ENCODE assay signal across 22 cellular contexts in the genomic region with DNA sequence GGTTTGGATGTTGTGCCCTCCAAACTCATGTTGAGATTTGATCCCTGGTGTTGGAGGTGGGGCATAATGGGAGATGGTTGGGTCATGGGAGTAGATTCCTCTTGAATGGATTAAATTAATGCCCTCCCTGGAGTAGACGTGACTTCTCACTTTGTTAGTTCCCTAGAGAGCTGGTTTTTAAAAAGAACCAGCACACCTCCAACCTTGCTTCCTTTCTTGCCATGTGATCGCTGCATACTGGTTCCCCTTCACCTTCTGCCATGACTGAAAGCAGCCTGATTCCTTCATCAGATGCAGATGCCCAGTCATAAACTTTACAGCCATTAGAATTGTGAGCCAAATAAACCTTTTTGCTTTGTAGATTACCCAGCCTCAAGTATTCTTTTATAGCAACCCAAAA.
"Had no signal": no experiment of that assay in that cellular context is flagged by ENCODE, and none has a peak within 500 bp of the region (broad histone marks: within the 10 kb centered on the region; RNA-seq: fewer than 3 reads in every experiment).

No MANE protein-coding gene starts in this region.

- H3K36me3 Mint-ChIP-seq: natural killer cell treated with Interleukin-12 subunit alpha and Interleukin-12 subunit beta and Interleukin-15 and Interleukin-18, amount 100 ng/mL, for 72 hours had no signal

- H3K4me3 Mint-ChIP-seq: natural killer cell treated with Interleukin-12 subunit alpha and Interleukin-12 subunit beta and Interleukin-15 and Interleukin-18, amount 100 ng/mL, for 72 hours; stimulated activated naive B cell treated with anti-CD40 and anti-IgM and Interleukin-4, amounts not matched to agents 10 μg/mL and 1 μg/mL and 100 μg/mL, for 72 hours; stimulated activated naive CD8-positive, alpha-beta T cell treated with anti-CD3 and anti-CD28 coated beads, Interleukin-15, amount 100 ng/mL, for 72 hours had no signal

- H3K9me3 Mint-ChIP-seq: natural killer cell treated with Interleukin-12 subunit alpha and Interleukin-12 subunit beta and Interleukin-15 and Interleukin-18, amount 100 ng/mL, for 72 hours; stimulated activated naive B cell treated with anti-CD40 and anti-IgM and Interleukin-4, amounts not matched to agents 10 μg/mL and 1 μg/mL and 100 μg/mL, for 72 hours; stimulated activated naive CD8-positive, alpha-beta T cell treated with anti-CD3 and anti-CD28 coated beads, Interleukin-15, amount 100 ng/mL, for 72 hours had no signal

- H3K27ac Mint-ChIP-seq: natural killer cell treated with Interleukin-12 subunit alpha and Interleukin-12 subunit beta and Interleukin-15 and Interleukin-18, amount 100 ng/mL, for 72 hours; stimulated activated naive B cell treated with anti-CD40 and anti-IgM and Interleukin-4, amounts not matched to agents 10 μg/mL and 1 μg/mL and 100 μg/mL, for 72 hours; stimulated activated naive CD8-positive, alpha-beta T cell treated with anti-CD3 and anti-CD28 coated beads, Interleukin-15, amount 100 ng/mL, for 72 hours had no signal

- H3K27me3 ChIP-seq: esophagus squamous epithelium, gastroesophageal sphincter, right lobe of liver had no signal

- H3K9me3 ChIP-seq: esophagus squamous epithelium, gastroesophageal sphincter, mucosa of descending colon, right lobe of liver, thoracic aorta had no signal

- ATAC-seq: gastroesophageal sphincter; left lobe of liver; mucosa of descending colon; natural killer cell treated with Interleukin-12 subunit alpha and Interleukin-12 subunit beta and Interleukin-15 and Interleukin-18, amount 100 ng/mL, for 72 hours; psoas muscle; right lobe of liver; stimulated activated naive CD8-positive, alpha-beta T cell treated with anti-CD3 and anti-CD28 coated beads, Interleukin-15, amount 100 ng/mL, for 72 hours had no signal

- H3K27me3 Mint-ChIP-seq: natural killer cell treated with Interleukin-12 subunit alpha and Interleukin-12 subunit beta and Interleukin-15 and Interleukin-18, amount 100 ng/mL, for 72 hours; stimulated activated naive B cell treated with anti-CD40 and anti-IgM and Interleukin-4, amounts not matched to agents 10 μg/mL and 1 μg/mL and 100 μg/mL, for 72 hours; stimulated activated naive CD8-positive, alpha-beta T cell treated with anti-CD3 and anti-CD28 coated beads, Interleukin-15, amount 100 ng/mL, for 72 hours had no signal

- H3K9ac ChIP-seq: parathyroid adenoma had no signal

- H3K4me3 ChIP-seq: esophagus squamous epithelium, gastroesophageal sphincter, mucosa of descending colon, psoas muscle, right lobe of liver, thoracic aorta had no signal

- H3K36me3 ChIP-seq: thoracic aorta had no signal

- H2AFZ ChIP-seq: parathyroid adenoma had no signal

- DNase-seq: cortex of kidney; effector memory CD4-positive, alpha-beta T cell; esophagus squamous epithelium; foreskin fibroblast; glutamatergic neuron; islet precursor cell; mammary epithelial cell; mucosa of descending colon; occipital lobe; psoas muscle; retina; right lobe of liver; stimulated activated CD4-positive, alpha-beta T cell treated with anti-CD3 and anti-CD28 coated beads, Interleukin-4, amount 100 ng/mL, for 1 hour; stimulated activated naive B cell treated with anti-CD40 and anti-IgM and Interleukin-4, amounts not matched to agents 10 μg/mL and 1 μg/mL and 100 μg/mL, for 72 hours; stimulated activated naive CD8-positive, alpha-beta T cell treated with anti-CD3 and anti-CD28 coated beads, Interleukin-15, amount 100 ng/mL, for 72 hours; substantia nigra; trophoblast cell had no signal

- H3K4me1 ChIP-seq: esophagus squamous epithelium, gastroesophageal sphincter, parathyroid adenoma, psoas muscle, right lobe of liver had no signal

- H3K27ac ChIP-seq: esophagus squamous epithelium, gastroesophageal sphincter, parathyroid adenoma, psoas muscle, right lobe of liver, thoracic aorta had no signal
